25 cellular contexts compared by ENCODE assay signal in genomic region chr15:94722025-94722636, GRCh38.
"Had no signal": no experiment of that assay in that cellular context is flagged by ENCODE, and none has a peak within 500 bp of the region (broad histone marks: within the 10 kb centered on the region; RNA-seq: fewer than 3 reads in every experiment).

No MANE protein-coding gene starts in this region.

- H3K4me1 Mint-ChIP-seq: activated naive CD4-positive, alpha-beta T cell treated with anti-CD3 and anti-CD28 coated beads, Interleukin-2, amount 50 U/mL, for 24 hours; stimulated activated naive B cell treated with anti-CD40 and anti-IgM and Interleukin-4, amounts not matched to agents 10 μg/mL and 1 μg/mL and 100 μg/mL, for 72 hours had no signal

- H3K4me2 ChIP-seq: hepatocyte had no signal

- H3K4me1 ChIP-seq: prostate gland, transverse colon had no signal

- H3K27me3 ChIP-seq: hepatocyte, neutrophil, ovary, transverse colon had no signal

- H3K36me3 ChIP-seq: neutrophil, ovary, prostate gland, transverse colon, WERI-Rb-1 had no signal

- ATAC-seq: esophagus mucosa; left cardiac atrium; natural killer cell treated with Interleukin-12 subunit alpha and Interleukin-12 subunit beta and Interleukin-15 and Interleukin-18, amount 100 ng/mL, for 72 hours; stimulated activated naive B cell treated with anti-CD40 and anti-IgM and Interleukin-4, amounts not matched to agents 10 μg/mL and 1 μg/mL and 100 μg/mL, for 72 hours had no signal

- H3K27ac Mint-ChIP-seq: activated naive CD4-positive, alpha-beta T cell treated with anti-CD3 and anti-CD28 coated beads, Interleukin-2, amount 50 U/mL, for 24 hours; brain; natural killer cell treated with Interleukin-12 subunit alpha and Interleukin-12 subunit beta and Interleukin-15 and Interleukin-18, amount 100 ng/mL, for 72 hours; stimulated activated naive B cell treated with anti-CD40 and anti-IgM and Interleukin-4, amounts not matched to agents 10 μg/mL and 1 μg/mL and 100 μg/mL, for 72 hours had no signal

- H3K36me3 Mint-ChIP-seq: activated naive CD4-positive, alpha-beta T cell treated with anti-CD3 and anti-CD28 coated beads, Interleukin-2, amount 50 U/mL, for 24 hours; brain; natural killer cell treated with Interleukin-12 subunit alpha and Interleukin-12 subunit beta and Interleukin-15 and Interleukin-18, amount 100 ng/mL, for 72 hours; stimulated activated naive B cell treated with anti-CD40 and anti-IgM and Interleukin-4, amounts not matched to agents 10 μg/mL and 1 μg/mL and 100 μg/mL, for 72 hours had no signal

- H3K4me3 Mint-ChIP-seq: activated naive CD4-positive, alpha-beta T cell treated with anti-CD3 and anti-CD28 coated beads, Interleukin-2, amount 50 U/mL, for 24 hours; brain; natural killer cell treated with Interleukin-12 subunit alpha and Interleukin-12 subunit beta and Interleukin-15 and Interleukin-18, amount 100 ng/mL, for 72 hours; stimulated activated naive B cell treated with anti-CD40 and anti-IgM and Interleukin-4, amounts not matched to agents 10 μg/mL and 1 μg/mL and 100 μg/mL, for 72 hours had no signal

- DNase-seq: activated CD4-positive, alpha-beta T cell treated with anti-CD3 and anti-CD28 coated beads for 1 hour; activated CD4-positive, alpha-beta T cell treated with anti-CD3 and anti-CD28 coated beads, Interleukin-2, amount 50 U/mL, for 1 hour; activated gamma-delta T cell treated with Interleukin-2 at 50 U/mL for 16 hours; activated T-cell treated with anti-CD3 and anti-CD28 coated beads, Interleukin-2, amount 50 U/mL, for 1 hour; aorta; central memory CD4-positive, alpha-beta T cell; dermis blood vessel endothelial cell; effector CD8-positive, alpha-beta T cell; foreskin melanocyte; islet precursor cell; left cardiac atrium; midbrain; ovary; stimulated activated CD4-positive, alpha-beta T cell treated with anti-CD3 and anti-CD28 coated beads, Interleukin-2, amount 100 ng/mL, for 48 hours; stimulated activated CD8-positive, alpha-beta memory T cell treated with anti-CD3 and anti-CD28 coated beads, Interleukin-4, amount 100 ng/mL, for 48 hours; stimulated activated naive B cell treated with anti-CD40 and anti-IgM and Interleukin-4, amounts not matched to agents 10 μg/mL and 1 μg/mL and 100 μg/mL, for 72 hours; transverse colon; WERI-Rb-1 had no signal

- H3K27ac ChIP-seq: hepatocyte, neutrophil, ovary, prostate gland, transverse colon, WERI-Rb-1 had no signal

- H2AFZ ChIP-seq: hepatocyte had no signal

- H3K9me3 ChIP-seq: neutrophil, ovary, prostate gland, transverse colon had no signal

- H3K79me2 ChIP-seq: hepatocyte had no signal

- H3K4me3 ChIP-seq: hepatocyte, ovary, prostate gland, transverse colon had no signal

- H3K9me3 Mint-ChIP-seq: activated naive CD4-positive, alpha-beta T cell treated with anti-CD3 and anti-CD28 coated beads, Interleukin-2, amount 50 U/mL, for 24 hours; brain; natural killer cell treated with Interleukin-12 subunit alpha and Interleukin-12 subunit beta and Interleukin-15 and Interleukin-18, amount 100 ng/mL, for 72 hours had no signal
